In the genomic region with DNA sequence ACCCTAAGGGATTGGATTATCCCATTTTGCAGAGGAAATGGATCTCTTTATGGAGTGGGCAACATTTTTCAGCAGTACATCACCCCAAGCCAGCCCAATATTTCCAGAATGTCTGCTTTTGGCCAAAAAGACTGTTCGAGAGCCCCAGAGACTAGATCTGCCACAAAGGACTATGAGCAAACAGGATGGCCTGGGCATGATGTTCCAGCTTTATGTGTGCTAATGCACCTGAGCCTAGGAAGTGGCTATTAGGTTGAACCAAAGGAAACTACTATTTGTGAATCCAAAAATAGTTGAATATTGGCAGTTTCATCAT, we compare ENCODE assay signal across 8 cellular contexts. TPM values are rescaled to one million over a fixed set of nuclear protein-coding genes. Genes with fewer than 3 reads are reported as not detected.
DNase-seq lines count a peak whose midpoint lies in the region; ATAC-seq, FAIRE-seq and TF ChIP-seq lines count a peak whose summit lies in the region.

No MANE protein-coding gene starts in this region.

- H3K4me3 ChIP-seq in mucosa of stomach (ENCODE audit: low read length) = no peak overlapping the region
- no peak overlapping the region for H3K4me3 ChIP-seq in tibial artery
- H3K4me3 ChIP-seq in mesendoderm (ENCODE audit: low read length) = no peak overlapping the region

- CTCF ChIA-PET in activated naive CD4-positive, alpha-beta T cell treated with anti-CD3 and anti-CD28 coated beads for 36 hours (lab: Charles Lee) = interaction anchor here (0.5 to 9.4 kb wide), 30 partner anchors 9 to 162 kb away, joined by 3 to 126 read pairs (median 4); partner anchors contain the start of genes PNMA1, PTGR2 and ZNF410

- no peaks in the 10 kb centered on the region for H3K27me3 Mint-ChIP-seq in activated naive CD4-positive, alpha-beta T cell treated with anti-CD3 and anti-CD28 coated beads for 36 hours (ENCODE audit: low read depth)
- H3K27me3 Mint-ChIP-seq in activated naive CD8-positive, alpha-beta T cell treated with anti-CD3 and anti-CD28 coated beads, Interleukin-2, amount 10 ng/mL, durations not matched to agents 7 days and 5 days = no peaks in the 10 kb centered on the region

- H2BK120ac ChIP-seq in mesendoderm (ENCODE audit: low read depth, low read length) = no peak overlapping the region

- FAIRE-seq in urothelium cell line (lab: Jason Lieb, UNC) = no peak

- H3K4me1 ChIP-seq in mucosa of stomach (ENCODE audit: control insufficient read depth, insufficient read depth, low read length) (peaks cover 79% of the 10 kb centered on the region), tibial artery (peaks cover 0 to 50% (median 36%) of the 10 kb centered on the region in 4 donors), mesendoderm (ENCODE audit: control insufficient read depth, low read depth, low read length) (no peaks in the 10 kb centered on the region)

- H3K9me3 Mint-ChIP-seq in activated naive CD4-positive, alpha-beta T cell treated with anti-CD3 and anti-CD28 coated beads for 36 hours = no peaks in the 10 kb centered on the region
- no peaks in the 10 kb centered on the region for H3K9me3 Mint-ChIP-seq in activated naive CD8-positive, alpha-beta T cell treated with anti-CD3 and anti-CD28 coated beads, Interleukin-2, amount 10 ng/mL, durations not matched to agents 7 days and 5 days

- ATAC-seq in activated naive CD8-positive, alpha-beta T cell treated with anti-CD3 and anti-CD28 coated beads, Interleukin-2, amount 10 ng/mL, durations not matched to agents 7 days and 5 days (ENCODE audit: low read depth) = peak; percentile 14
- no peak for ATAC-seq in GM21515 (IDR thresholded peaks at IDR 0.05; ENCODE audit: unreplicated experiment)

- no peak overlapping the region for H3K4me2 ChIP-seq in mesendoderm (ENCODE audit: low read length)

- intact Hi-C loops in activated naive CD4-positive, alpha-beta T cell treated with anti-CD3 and anti-CD28 coated beads for 36 hours (cut with micrococcal nuclease) = no loop called here
- intact Hi-C loops in tibial artery (cut with DNase I; ENCODE audit: low total_unique reads) = no loop called here

- H3K9ac ChIP-seq in mucosa of stomach (ENCODE audit: low read length) = peak overlapping the region; percentile 42
- H3K9ac ChIP-seq in mesendoderm (ENCODE audit: low read length) = no peak overlapping the region

- DNase-seq in activated naive CD4-positive, alpha-beta T cell treated with anti-CD3 and anti-CD28 coated beads for 36 hours = no peak
- DNase-seq in activated naive CD4-positive, alpha-beta T cell treated with anti-CD3 and anti-CD28 coated beads, Interleukin-2, amount 50 U/mL, for 16 hours = no peak
- no peak for DNase-seq in activated naive CD8-positive, alpha-beta T cell treated with anti-CD3 and anti-CD28 coated beads, Interleukin-2, amount 10 ng/mL, durations not matched to agents 7 days and 5 days
- DNase-seq in tibial artery (no peak), mesendoderm (no peak), urothelium cell line (ENCODE audit: low spot score) (no peak)

- no peak overlapping the region for H2AK5ac ChIP-seq in mesendoderm (ENCODE audit: low read length)

- no peak overlapping the region for H2BK5ac ChIP-seq in mesendoderm (ENCODE audit: low read length)

- POLR2A ChIA-PET in activated naive CD8-positive, alpha-beta T cell treated with anti-CD3 and anti-CD28 coated beads, Interleukin-2, amount 10 ng/mL, durations not matched to agents 7 days and 5 days (lab: Charles Lee) = interaction anchor here (0.7 to 4.2 kb wide), 10 partner anchors 11 to 97 kb away, joined by 3 to 33 read pairs (median 4); partner anchors contain the start of gene PNMA1

- H3K4me3 Mint-ChIP-seq in activated naive CD4-positive, alpha-beta T cell treated with anti-CD3 and anti-CD28 coated beads for 36 hours = no peak overlapping the region
- no peak overlapping the region for H3K4me3 Mint-ChIP-seq in activated naive CD8-positive, alpha-beta T cell treated with anti-CD3 and anti-CD28 coated beads, Interleukin-2, amount 10 ng/mL, durations not matched to agents 7 days and 5 days

- peaks cover 24% of the 10 kb centered on the region for H3K4me1 Mint-ChIP-seq in activated naive CD4-positive, alpha-beta T cell treated with anti-CD3 and anti-CD28 coated beads for 36 hours (ENCODE audit: low read depth)
- peaks cover 19% of the 10 kb centered on the region for H3K4me1 Mint-ChIP-seq in activated naive CD8-positive, alpha-beta T cell treated with anti-CD3 and anti-CD28 coated beads, Interleukin-2, amount 10 ng/mL, durations not matched to agents 7 days and 5 days

- H3K79me2 ChIP-seq in mesendoderm (ENCODE audit: control insufficient read depth, insufficient read depth, low read length) = no peaks in the 10 kb centered on the region

- H3K23ac ChIP-seq in mesendoderm (ENCODE audit: low read length) = no peak overlapping the region

- WGBS in mesendoderm (ENCODE audit: extremely low coverage, insufficient coverage, low lambda C conversion rate) = no CpG with 5 or more reads among the region's 1 CpG

- no peak overlapping the region for H3K4ac ChIP-seq in mesendoderm (ENCODE audit: low read depth, low read length)

- no peak overlapping the region for H4K8ac ChIP-seq in mesendoderm (ENCODE audit: low read depth, low read length)

- no peak overlapping the region for H2BK15ac ChIP-seq in mesendoderm (replicated peaks; ENCODE audit: low read depth)

- H3K79me1 ChIP-seq in mesendoderm (ENCODE audit: low read length) = no peaks in the 10 kb centered on the region

- peak overlapping the region; percentile 74 for H3K27ac Mint-ChIP-seq in activated naive CD4-positive, alpha-beta T cell treated with anti-CD3 and anti-CD28 coated beads for 36 hours
- peak overlapping the region; percentile 77 for H3K27ac Mint-ChIP-seq in activated naive CD8-positive, alpha-beta T cell treated with anti-CD3 and anti-CD28 coated beads, Interleukin-2, amount 10 ng/mL, durations not matched to agents 7 days and 5 days

- no peak for TF ChIP-seq CTCF in tibial artery (IDR thresholded peaks at IDR 0.05)

- H3K27ac ChIP-seq in tibial artery (peak overlapping the region; percentile 20 to 84), mesendoderm (ENCODE audit: low read depth, low read length) (no peak overlapping the region)

- H3K27me3 ChIP-seq in mucosa of stomach (ENCODE audit: control insufficient read depth, insufficient read depth, low read length) (no peaks in the 10 kb centered on the region), tibial artery (no peaks in the 10 kb centered on the region), mesendoderm (ENCODE audit: insufficient read depth, low read length, poor library complexity) (no peaks in the 10 kb centered on the region)

- H3K36me3 ChIP-seq in mucosa of stomach (ENCODE audit: control insufficient read depth, insufficient read depth, low read length) (peaks cover 34% of the 10 kb centered on the region), tibial artery (peaks cover 34 to 78% (median 53%) of the 10 kb centered on the region in 3 donors), mesendoderm (ENCODE audit: control insufficient read depth, insufficient read depth, low read length) (peaks cover 1% of the 10 kb centered on the region)

- H3K9me3 ChIP-seq in mucosa of stomach (ENCODE audit: control insufficient read depth, low read length) (no peaks in the 10 kb centered on the region), tibial artery (no peaks in the 10 kb centered on the region)

- no peak overlapping the region for H4K5ac ChIP-seq in mesendoderm (ENCODE audit: low read length)

- H3K18ac ChIP-seq in mesendoderm (ENCODE audit: low read length) = no peak overlapping the region

- no peak overlapping the region for H3K56ac ChIP-seq in mesendoderm (ENCODE audit: low read length)

- peaks cover 39% of the 10 kb centered on the region for H3K36me3 Mint-ChIP-seq in activated naive CD4-positive, alpha-beta T cell treated with anti-CD3 and anti-CD28 coated beads for 36 hours (ENCODE audit: low read depth)
- peaks cover 25% of the 10 kb centered on the region for H3K36me3 Mint-ChIP-seq in activated naive CD8-positive, alpha-beta T cell treated with anti-CD3 and anti-CD28 coated beads, Interleukin-2, amount 10 ng/mL, durations not matched to agents 7 days and 5 days

RNA-seq across cellular contexts. Expression of gene PNMA1, which starts 14.8 kb away (rescaled TPM):
- 10 to 100 TPM; 18.5 to 19.2 TPM for total RNA-seq in activated naive CD4-positive, alpha-beta T cell treated with anti-CD3 and anti-CD28 coated beads for 36 hours
- 10 to 100 TPM; 32.1 to 34.9 TPM for total RNA-seq in activated naive CD8-positive, alpha-beta T cell treated with anti-CD3 and anti-CD28 coated beads, Interleukin-2, amount 10 ng/mL, durations not matched to agents 7 days and 5 days
- polyA plus RNA-seq in mesendoderm (2013, experiment 1 of 2) = 34.5 TPM
- 34.4 TPM for polyA plus RNA-seq in mesendoderm (2013, experiment 2 of 2)
